8 cellular contexts compared by ENCODE assay signal in the genomic region with DNA sequence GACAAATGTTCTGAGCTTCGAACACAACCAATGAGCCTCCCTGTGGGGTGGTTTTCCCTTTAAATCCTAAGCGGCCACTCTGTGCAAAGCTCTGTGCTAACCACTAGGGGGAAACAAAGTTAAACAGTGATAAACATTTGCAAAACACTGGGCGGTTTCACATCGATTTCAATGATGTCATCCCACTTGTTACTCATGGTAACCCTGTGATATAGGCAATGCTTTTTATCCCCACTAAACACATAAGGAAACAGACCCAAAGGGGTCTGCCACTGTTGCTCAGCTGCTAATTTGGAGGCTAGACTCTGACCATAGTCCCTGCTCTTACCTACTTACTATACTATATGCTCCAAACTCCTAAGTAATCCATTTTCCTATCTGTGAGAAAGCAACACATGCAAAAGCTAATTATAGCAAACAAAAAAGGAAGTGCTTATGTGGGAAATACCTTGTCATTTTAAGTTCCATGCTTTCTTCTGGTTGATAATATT. TPM values are rescaled to one million over a fixed set of nuclear protein-coding genes. Genes with fewer than 3 reads are reported as not detected.
DNase-seq lines count a peak whose midpoint lies in the region; ATAC-seq lines count a peak whose summit lies in the region.

No MANE protein-coding gene starts in this region.

- no peak overlapping the region for H4K12ac ChIP-seq in trophoblast cell (ENCODE audit: low read depth, low read length)

- H3K79me2 ChIP-seq in trophoblast cell (ENCODE audit: control insufficient read depth, insufficient read depth, low read length, poor library complexity): no peaks in the 10 kb centered on the region

- H3K23ac ChIP-seq in trophoblast cell (ENCODE audit: low read length): no peak overlapping the region

- H3K4me3 ChIP-seq in NT2/D1 (ENCODE audit: insufficient read length, low read depth) (no peak overlapping the region), trophoblast cell (ENCODE audit: low read depth, low read length) (no peak overlapping the region)

- H2AK5ac ChIP-seq in trophoblast cell (ENCODE audit: low read length): no peak overlapping the region

- H3K9me3 ChIP-seq in NT2/D1 (ENCODE audit: insufficient read depth, low read length) (no peaks in the 10 kb centered on the region), trophoblast cell (ENCODE audit: insufficient read depth, low read depth, low read length) (no peaks in the 10 kb centered on the region)

- H3K18ac ChIP-seq in trophoblast cell (ENCODE audit: low read length): no peak overlapping the region

- no peak overlapping the region for H4K91ac ChIP-seq in trophoblast cell (ENCODE audit: low read depth, low read length)

- WGBS in trophoblast cell (ENCODE audit: extremely low coverage, insufficient coverage, insufficient read length): no CpG with 5 or more reads among the region's 4 CpGs

- H3K27me3 ChIP-seq in NT2/D1 (ENCODE audit: insufficient read depth, insufficient read length): no peaks in the 10 kb centered on the region
- H3K27me3 ChIP-seq in trophoblast cell (ENCODE audit: insufficient read depth, low read length): no peaks in the 10 kb centered on the region

- H3K4ac ChIP-seq in trophoblast cell (ENCODE audit: low read depth, low read length): no peak overlapping the region

- no peak overlapping the region for H4K8ac ChIP-seq in trophoblast cell (ENCODE audit: low read depth, low read length)

- H2BK120ac ChIP-seq in trophoblast cell (ENCODE audit: insufficient read depth, low read length, poor library complexity): no peak overlapping the region

- H3K4me2 ChIP-seq in trophoblast cell (ENCODE audit: low read length): no peak overlapping the region

- no peak overlapping the region for H2BK5ac ChIP-seq in trophoblast cell (ENCODE audit: low read depth, low read length, poor library complexity)

- no peaks in the 10 kb centered on the region for H3K79me1 ChIP-seq in trophoblast cell (ENCODE audit: low read length)

- no peak overlapping the region for H3K14ac ChIP-seq in trophoblast cell (ENCODE audit: low read length)

- H2BK12ac ChIP-seq in trophoblast cell (ENCODE audit: low read length): no peak overlapping the region

- peak; percentile 87 for DNase-seq in GM03348 (ENCODE audit: low spot score)
- DNase-seq in HuH-7.5 (ENCODE audit: low spot score): peak; percentile 66
- peak; percentile 74 for DNase-seq in NT2/D1 (ENCODE audit: low read depth, low spot score)
- peak; percentile 4 for DNase-seq in activated T-helper 1 cell treated with Interleukin-2 at 50 U/mL for 16 hours (ENCODE audit: low read depth)
- DNase-seq in glomerular endothelial cell (ENCODE audit: extremely low read depth, low read depth, low spot score): peak; percentile 47
- peak; percentile 69 to 94 for DNase-seq in trophoblast cell
- DNase-seq in GOT3 (lab: John Stamatoyannopoulos, UW): no peak

- H2AFZ ChIP-seq in trophoblast cell (ENCODE audit: insufficient read depth, low read length, poor library complexity): no peak overlapping the region

- no peak overlapping the region for H3K27ac ChIP-seq in trophoblast cell (ENCODE audit: low read depth, low read length)

- H3K4me1 ChIP-seq in NT2/D1 (ENCODE audit: insufficient read depth, insufficient read length) (no peaks in the 10 kb centered on the region), trophoblast cell (ENCODE audit: control insufficient read depth in 1 of 2, insufficient read depth in 2 of 2, low read length in 2 of 2) (peaks cover 1 to 7% of the 10 kb centered on the region in 2 experiments)

- H3K9ac ChIP-seq in NT2/D1 (ENCODE audit: insufficient read length, low read depth): no peak overlapping the region
- no peak overlapping the region for H3K9ac ChIP-seq in trophoblast cell (ENCODE audit: low read length)

- peaks cover 4% of the 10 kb centered on the region for H3K36me3 ChIP-seq in NT2/D1 (ENCODE audit: insufficient read depth, insufficient read length, low read length)
- H3K36me3 ChIP-seq in trophoblast cell (ENCODE audit: control insufficient read depth in 1 of 2, insufficient read depth in 2 of 2, low read length in 2 of 2): no peaks in the 10 kb centered on the region

- peak; percentile 86 for ATAC-seq in GM21737 (IDR thresholded peaks at IDR 0.05; ENCODE audit: unreplicated experiment)

RNA-seq across cellular contexts. Expression of a gene that starts 57.3 kb away (rescaled TPM):
- 1.8 and 3.6 TPM in 2 replicates for total RNA-seq in glomerular endothelial cell
- polyA plus RNA-seq in trophoblast cell (2013): 2.8 and 3.0 TPM in 2 replicates
